ENCODE assay signal across 10 cellular contexts in genomic region chr9:16867571-16868311, GRCh38. TPM values are rescaled to one million over a fixed set of nuclear protein-coding genes. Genes with fewer than 3 reads are reported as not detected.
DNase-seq lines count a peak whose midpoint lies in the region; ATAC-seq and TF ChIP-seq lines count a peak whose summit lies in the region.
"Had no signal": no experiment of that assay in that cellular context is flagged by ENCODE, and none has a peak within 500 bp of the region (broad histone marks: within the 10 kb centered on the region; RNA-seq: fewer than 3 reads in every experiment).

No MANE protein-coding gene starts in this region.

- no peaks in the 10 kb centered on the region for H3K9me3 Mint-ChIP-seq in GM23338
- H3K9me3 Mint-ChIP-seq in activated T-helper 1 cell treated with anti-CD3 and anti-CD28 coated beads, Interleukin-12 subunit alpha, Interleukin-12 subunit beta, Interleukin-2, Interleukin-4 antibody, amounts not matched to agents 30 ng/mL and 10 ng/mL and 1 ng/mL, durations not matched to agents 14 hours and 24 hours and 36 hours = no peaks in the 10 kb centered on the region

- peak in 1 of 2 donors; percentile 26 for TF ChIP-seq POLR2A in adrenal gland (IDR thresholded peaks at IDR 0.05)
- TF ChIP-seq POLR2A in sigmoid colon (IDR thresholded peaks at IDR 0.05) = no peak

- peak overlapping the region; percentile 91; the same call in 1 of the 2 replicates for H3K4me2 ChIP-seq in GM23338

- no peaks in the 10 kb centered on the region; the same call in 1 of the 2 replicates for H3F3A ChIP-seq in GM23338 (replicated peaks; ENCODE audit: low read depth)

- WGBS in adrenal gland, 4 donors = 42 to 47% (median 44%) methylated on average over 10 of the region's 10 CpGs
- 71 to 74% methylated on average over 10 of the region's 10 CpGs for WGBS in sigmoid colon, 2 donors

- no peaks in the 10 kb centered on the region for H3K9me2 ChIP-seq in GM23338 (ENCODE audit: insufficient read depth)

- TF ChIP-seq CTCF in GM23338 (conservative IDR thresholded peaks at IDR 0.05; ENCODE audit: low read depth in 2 of 2) (no peak), adrenal gland (IDR thresholded peaks at IDR 0.05) (no peak), sigmoid colon (IDR thresholded peaks at IDR 0.05) (no peak)

- H3K4me1 ChIP-seq in GM23338 (ENCODE audit: insufficient read depth) (peaks cover 45% of the 10 kb centered on the region), adrenal gland (replicated peaks in 1 of 2) (peaks cover 4 to 7% of the 10 kb centered on the region in 2 donors), sigmoid colon (peaks cover 0 to 51% (median 30%) of the 10 kb centered on the region in 4 donors)

- no peaks in the 10 kb centered on the region for H3K36me3 ChIP-seq in GM23338 (ENCODE audit: insufficient read depth)
- no peaks in the 10 kb centered on the region for H3K36me3 ChIP-seq in adrenal gland (replicated peaks in 1 of 2)
- no peaks in the 10 kb centered on the region for H3K36me3 ChIP-seq in sigmoid colon

- no peak overlapping the region for H3K4me3 ChIP-seq in GM23338
- peak overlapping the region in 1 of 4 donors; percentile 26 for H3K4me3 ChIP-seq in adrenal gland
- peak overlapping the region; percentile 54 to 91 (median 84) for H3K4me3 ChIP-seq in sigmoid colon

- H3K36me3 Mint-ChIP-seq in GM23338 (ENCODE audit: low read depth) = no peaks in the 10 kb centered on the region; the same call in 2 of the 3 replicates
- no peaks in the 10 kb centered on the region for H3K36me3 Mint-ChIP-seq in activated T-helper 1 cell treated with anti-CD3 and anti-CD28 coated beads, Interleukin-12 subunit alpha, Interleukin-12 subunit beta, Interleukin-2, Interleukin-4 antibody, amounts not matched to agents 30 ng/mL and 10 ng/mL and 1 ng/mL, durations not matched to agents 14 hours and 24 hours and 36 hours (ENCODE audit: low read depth)

- no peak overlapping the region for H2AFZ ChIP-seq in GM23338

- no peak for ATAC-seq in GM23338

- H3K4me3 Mint-ChIP-seq in GM23338 = peak overlapping the region; percentile 31; the same call in 2 of the 3 replicates
- no peak overlapping the region for H3K4me3 Mint-ChIP-seq in activated T-helper 1 cell treated with anti-CD3 and anti-CD28 coated beads, Interleukin-12 subunit alpha, Interleukin-12 subunit beta, Interleukin-2, Interleukin-4 antibody, amounts not matched to agents 30 ng/mL and 10 ng/mL and 1 ng/mL, durations not matched to agents 14 hours and 24 hours and 36 hours

- intact Hi-C loops in adrenal gland (cut with DNase I) (no loop called here), sigmoid colon (cut with DNase I) (loop anchor here (5.0 to 10.0 kb wide), 3 partner anchors 40 to 345 kb away; no protein-coding TSS in a partner anchor)
- intact Hi-C loops in activated T-helper 1 cell treated with anti-CD3 and anti-CD28 coated beads, Interleukin-12 subunit alpha, Interleukin-12 subunit beta, Interleukin-2, Interleukin-4 antibody, amounts not matched to agents 30 ng/mL and 10 ng/mL and 1 ng/mL, durations not matched to agents 14 hours and 24 hours and 36 hours (cut with micrococcal nuclease) = no loop called here

- DNase-seq in GM23338 (ENCODE audit: low spot score) = peak; percentile 36
- peak in 6 of 7 donors; percentile 26 to 75 (median 52) for DNase-seq in adrenal gland
- DNase-seq in hepatic stellate cell (ENCODE audit: low spot score) = peak; percentile 46
- DNase-seq in sigmoid colon = peak; percentile 82
- no peak for DNase-seq in stimulated activated CD4-positive, alpha-beta T cell treated with anti-CD3 and anti-CD28 coated beads, Interleukin-2, amount 100 ng/mL, for 48 hours
- DNase-seq in activated T-helper 1 cell treated with anti-CD3 and anti-CD28 coated beads, Interleukin-12 subunit alpha, Interleukin-12 subunit beta, Interleukin-2, Interleukin-4 antibody, amounts not matched to agents 30 ng/mL and 10 ng/mL and 1 ng/mL, durations not matched to agents 14 hours and 24 hours and 36 hours (ENCODE audit: low spot score) = no peak
- DNase-seq in T1000 (lab: John Stamatoyannopoulos, UW) = no peak
- no peak for DNase-seq in NCI-H1694 (lab: John Stamatoyannopoulos, UW)
- DNase-seq: effector CD8-positive, alpha-beta T cell; NCI-H446 had no signal

- no peak overlapping the region for H3K27ac Mint-ChIP-seq in GM23338
- H3K27ac Mint-ChIP-seq in activated T-helper 1 cell treated with anti-CD3 and anti-CD28 coated beads, Interleukin-12 subunit alpha, Interleukin-12 subunit beta, Interleukin-2, Interleukin-4 antibody, amounts not matched to agents 30 ng/mL and 10 ng/mL and 1 ng/mL, durations not matched to agents 14 hours and 24 hours and 36 hours = no peak overlapping the region

- peaks cover 44% of the 10 kb centered on the region for H3K4me1 Mint-ChIP-seq in GM23338
- no peaks in the 10 kb centered on the region for H3K4me1 Mint-ChIP-seq in activated T-helper 1 cell treated with anti-CD3 and anti-CD28 coated beads, Interleukin-12 subunit alpha, Interleukin-12 subunit beta, Interleukin-2, Interleukin-4 antibody, amounts not matched to agents 30 ng/mL and 10 ng/mL and 1 ng/mL, durations not matched to agents 14 hours and 24 hours and 36 hours (ENCODE audit: low read depth)

- TF ChIP-seq EP300 in sigmoid colon (IDR thresholded peaks at IDR 0.05) = no peak

- H3K27ac ChIP-seq in GM23338 (ENCODE audit: low read depth) (no peak overlapping the region), adrenal gland (peak overlapping the region in 4 of 5 donors; percentile 21 to 80 (median 42)), sigmoid colon (peak overlapping the region; percentile 88 to 98 (median 95))

- peaks cover 2% of the 10 kb centered on the region for H3K27me3 Mint-ChIP-seq in GM23338 (ENCODE audit: insufficient read depth, low read depth, poor library complexity)
- H3K27me3 Mint-ChIP-seq in activated T-helper 1 cell treated with anti-CD3 and anti-CD28 coated beads, Interleukin-12 subunit alpha, Interleukin-12 subunit beta, Interleukin-2, Interleukin-4 antibody, amounts not matched to agents 30 ng/mL and 10 ng/mL and 1 ng/mL, durations not matched to agents 14 hours and 24 hours and 36 hours (ENCODE audit: insufficient read depth) = peaks cover 34% of the 10 kb centered on the region

- H3K79me2 ChIP-seq in GM23338 (replicated peaks; ENCODE audit: insufficient read depth) = peaks cover 70% of the 10 kb centered on the region

- no peaks in the 10 kb centered on the region; the same call in 1 of the 2 replicates for H4K20me1 ChIP-seq in GM23338 (replicated peaks; ENCODE audit: insufficient read depth)

- no peaks in the 10 kb centered on the region for H3K9me3 ChIP-seq in adrenal gland (replicated peaks in 1 of 3)
- no peaks in the 10 kb centered on the region for H3K9me3 ChIP-seq in sigmoid colon

- H3K27me3 ChIP-seq in GM23338 (ENCODE audit: insufficient read depth) (peaks cover 9% of the 10 kb centered on the region), adrenal gland (no peaks in the 10 kb centered on the region), sigmoid colon (no peaks in the 10 kb centered on the region)

TF ChIP-seq in GM23338, 12 proteins besides CTCF, POLR2A, EP300 and RAD21 (continues in another document):
- TF ChIP-seq NANOG (IDR thresholded peaks at IDR 0.05; ENCODE audit: borderline replicate concordance) (no peak), CREB1 (CRISPR knock-in tag; IDR thresholded peaks at IDR 0.05; ENCODE audit: low read depth) (no peak), STAT1 (IDR thresholded peaks at IDR 0.05; ENCODE audit: unreplicated experiment) (no peak), EZH2 (IDR thresholded peaks at IDR 0.05; ENCODE audit: low read depth, unreplicated experiment) (no peak), ZNF331 (CRISPR knock-in tag; IDR thresholded peaks at IDR 0.05; ENCODE audit: low read depth) (no peak), ETS1 (IDR thresholded peaks at IDR 0.05) (no peak), JUNB (IDR thresholded peaks at IDR 0.05; ENCODE audit: unreplicated experiment) (no peak), EZH2phosphoT487 (IDR thresholded peaks at IDR 0.05; ENCODE audit: unreplicated experiment) (no peak)

RNA-seq across cellular contexts. Expression of gene BNC2, which starts 2.7 kb away (rescaled TPM):
- 13.2 and 17.7 TPM in 2 replicates for total RNA-seq in GM23338 (2014; rRNA removed; shearing (Covaris generic))
- polyA plus RNA-seq in GM23338 (2016; fragmentation: Nextera tagmentation; extraction: Ambion mirVana) (9.9 and 12.7 TPM in 2 replicates), adrenal gland (1 to 10 TPM; 1.1 to 2.1 (median 1.4) TPM), sigmoid colon (1 to 10 TPM in 1 of 3 donors, under 1 TPM in 2; 0.23 to 2.0 (median 0.60) TPM)
- total RNA-seq in adrenal gland (10 to 100 TPM in 1 of 8 donors, 1 to 10 TPM in 7; 3.8 to 11.1 (median 6.0) TPM), sigmoid colon (100 to 1,000 TPM; 117 to 205 (median 172) TPM)
- not detected in 2 replicates for total RNA-seq in activated T-helper 1 cell treated with anti-CD3 and anti-CD28 coated beads, Interleukin-12 subunit alpha, Interleukin-12 subunit beta, Interleukin-2, Interleukin-4 antibody, amounts not matched to agents 30 ng/mL and 10 ng/mL and 1 ng/mL, durations not matched to agents 14 hours and 24 hours and 36 hours

Comparison
In these comparisons a context has a peak if more than half of its experiments do, and no peak if none do; other contexts are left out.
1. DNase-seq: peak in GM23338 (single experiment), adrenal gland (6 of 7), hepatic stellate cell (single experiment) and sigmoid colon (single experiment); none in stimulated activated CD4-positive, alpha-beta T cell treated with anti-CD3 and anti-CD28 coated beads, Interleukin-2, amount 100 ng/mL, for 48 hours (0 of 2), activated T-helper 1 cell treated with anti-CD3 and anti-CD28 coated beads, Interleukin-12 subunit alpha, Interleukin-12 subunit beta, Interleukin-2, Interleukin-4 antibody, amounts not matched to agents 30 ng/mL and 10 ng/mL and 1 ng/mL, durations not matched to agents 14 hours and 24 hours and 36 hours (single experiment), T1000 (single experiment) and NCI-H1694 (single experiment).